ENCODE assay signal across 8 cellular contexts in genomic region chr19:3061214-3062161, GRCh38. TPM values are rescaled to one million over a fixed set of nuclear protein-coding genes. Genes with fewer than 3 reads are reported as not detected.
DNase-seq lines count a peak whose midpoint lies in the region; ATAC-seq lines count a peak whose summit lies in the region.

No MANE protein-coding gene starts in this region.

- H3K9ac ChIP-seq in HUES64 (ENCODE audit: low read depth, low read length) (peak overlapping the region; percentile 40; the same call in 1 of the 2 replicates), muscle layer of colon (ENCODE audit: low read length) (peak overlapping the region; percentile 68)

- no peaks in the 10 kb centered on the region for H3K9me3 ChIP-seq in CD8-positive, alpha-beta memory T cell (ENCODE audit: low read length)
- no peaks in the 10 kb centered on the region for H3K9me3 ChIP-seq in HUES64 (ENCODE audit: insufficient read depth, low read depth, low read length)
- no peaks in the 10 kb centered on the region for H3K9me3 ChIP-seq in muscle layer of colon (ENCODE audit: low read length)

- peak; percentile 64 to 91 (median 84) for DNase-seq in CD8-positive, alpha-beta memory T cell
- peak; percentile 82 for DNase-seq in activated CD8-positive, alpha-beta memory T cell treated with anti-CD3 and anti-CD28 coated beads, Interleukin-2, amount 10 ng/mL, durations not matched to agents 7 days and 5 days
- DNase-seq in epidermal melanocyte (ENCODE audit: insufficient read length, low spot score) (peak; percentile 60), amniotic stem cell (lab: John Stamatoyannopoulos, UW) (no peak)
- DNase-seq in stimulated activated naive CD4-positive, alpha-beta T cell treated with Interleukin-2 at 50 U/mL for 16 hours (lab: John Stamatoyannopoulos, UW): peak; percentile 43

- CTCF ChIA-PET in CD8-positive, alpha-beta memory T cell (lab: Charles Lee): interaction anchor here (0.9 to 2.4 kb wide), 9 partner anchors 9 to 111 kb away, joined by 3 to 17 read pairs (median 5); no protein-coding TSS in a partner anchor
- CTCF ChIA-PET in activated CD8-positive, alpha-beta memory T cell treated with anti-CD3 and anti-CD28 coated beads, Interleukin-2, amount 10 ng/mL, durations not matched to agents 7 days and 5 days (lab: Charles Lee): interaction anchor here (0.6 to 2.2 kb wide), 9 partner anchors 26 to 161 kb away, joined by 3 to 8 read pairs (median 5); partner anchors contain the start of gene ZNF57

- peak overlapping the region; percentile 79 for H3K27ac ChIP-seq in CD8-positive, alpha-beta memory T cell (ENCODE audit: low read depth, low read length)
- H3K27ac ChIP-seq in HUES64 (ENCODE audit: low read depth, low read length) (no peak overlapping the region; the same call in 1 of the 2 replicates), muscle layer of colon (ENCODE audit: low read depth, low read length) (peak overlapping the region; percentile 95)

- H3K27ac Mint-ChIP-seq in CD8-positive, alpha-beta memory T cell: peak overlapping the region; percentile 19 to 94 (median 89)
- H3K27ac Mint-ChIP-seq in activated CD8-positive, alpha-beta memory T cell treated with anti-CD3 and anti-CD28 coated beads, Interleukin-2, amount 10 ng/mL, durations not matched to agents 7 days and 5 days: peak overlapping the region; percentile 84

- POLR2A ChIA-PET in CD8-positive, alpha-beta memory T cell (lab: Charles Lee): interaction anchor here (0.8 to 7.1 kb wide), 9 partner anchors 9 to 112 kb away, joined by 3 to 86 read pairs (median 5); partner anchors contain the start of gene GNA11

- no peaks in the 10 kb centered on the region for H3K27me3 Mint-ChIP-seq in CD8-positive, alpha-beta memory T cell
- H3K27me3 Mint-ChIP-seq in activated CD8-positive, alpha-beta memory T cell treated with anti-CD3 and anti-CD28 coated beads, Interleukin-2, amount 10 ng/mL, durations not matched to agents 7 days and 5 days: no peaks in the 10 kb centered on the region

- peak overlapping the region; percentile 97 for H3K4me3 ChIP-seq in CD8-positive, alpha-beta memory T cell (ENCODE audit: low read length)
- H3K4me3 ChIP-seq in HUES64 (ENCODE audit: low read length): peak overlapping the region; percentile 68
- H3K4me3 ChIP-seq in muscle layer of colon (ENCODE audit: low read depth in 1 of 2, low read length in 2 of 2): peak overlapping the region; percentile 79 to 92

- peaks cover 0 to 2% (median 0%) of the 10 kb centered on the region in 5 donors for H3K9me3 Mint-ChIP-seq in CD8-positive, alpha-beta memory T cell
- no peaks in the 10 kb centered on the region for H3K9me3 Mint-ChIP-seq in activated CD8-positive, alpha-beta memory T cell treated with anti-CD3 and anti-CD28 coated beads, Interleukin-2, amount 10 ng/mL, durations not matched to agents 7 days and 5 days (ENCODE audit: low read depth)

- no peaks in the 10 kb centered on the region for H3K27me3 ChIP-seq in CD8-positive, alpha-beta memory T cell (ENCODE audit: insufficient read depth, low read length, poor library complexity, severe bottlenecking)
- H3K27me3 ChIP-seq in HUES64 (ENCODE audit: insufficient read depth, low read length) (peaks cover 7% of the 10 kb centered on the region), muscle layer of colon (ENCODE audit: control insufficient read depth in 1 of 2, insufficient read depth in 2 of 2, low read length in 2 of 2) (no peaks in the 10 kb centered on the region)

- H3K36me3 Mint-ChIP-seq in CD8-positive, alpha-beta memory T cell: peaks cover 0 to 42% (median 9%) of the 10 kb centered on the region in 3 donors
- H3K36me3 Mint-ChIP-seq in activated CD8-positive, alpha-beta memory T cell treated with anti-CD3 and anti-CD28 coated beads, Interleukin-2, amount 10 ng/mL, durations not matched to agents 7 days and 5 days: peaks cover 27% of the 10 kb centered on the region

- WGBS in HUES64: 3% methylated on average over 67 of the region's 85 CpGs

- H3K36me3 ChIP-seq in CD8-positive, alpha-beta memory T cell (ENCODE audit: insufficient read depth, low read length): peaks cover 41% of the 10 kb centered on the region
- peaks cover 22% of the 10 kb centered on the region; the same call in 1 of the 2 replicates for H3K36me3 ChIP-seq in HUES64 (ENCODE audit: insufficient read depth, low read length)
- H3K36me3 ChIP-seq in muscle layer of colon (ENCODE audit: insufficient read depth, low read length): peaks cover 36% of the 10 kb centered on the region

- H3K4me1 Mint-ChIP-seq in CD8-positive, alpha-beta memory T cell: peaks cover 32 to 48% (median 40%) of the 10 kb centered on the region in 3 donors
- H3K4me1 Mint-ChIP-seq in activated CD8-positive, alpha-beta memory T cell treated with anti-CD3 and anti-CD28 coated beads, Interleukin-2, amount 10 ng/mL, durations not matched to agents 7 days and 5 days: peaks cover 37% of the 10 kb centered on the region

- peak; percentile 78 for ATAC-seq in activated CD8-positive, alpha-beta memory T cell treated with anti-CD3 and anti-CD28 coated beads, Interleukin-2, amount 10 ng/mL, durations not matched to agents 7 days and 5 days
- ATAC-seq in GM21360 (IDR thresholded peaks at IDR 0.05; ENCODE audit: unreplicated experiment): no peak

- H3K4me3 Mint-ChIP-seq in CD8-positive, alpha-beta memory T cell: peak overlapping the region; percentile 88 to 94 (median 92)
- H3K4me3 Mint-ChIP-seq in activated CD8-positive, alpha-beta memory T cell treated with anti-CD3 and anti-CD28 coated beads, Interleukin-2, amount 10 ng/mL, durations not matched to agents 7 days and 5 days: peak overlapping the region; percentile 78

- peaks cover 58% of the 10 kb centered on the region for H3K4me1 ChIP-seq in CD8-positive, alpha-beta memory T cell (ENCODE audit: insufficient read depth, low read length)
- peaks cover 17% of the 10 kb centered on the region for H3K4me1 ChIP-seq in HUES64 (ENCODE audit: insufficient read depth, low read length)
- peaks cover 45% of the 10 kb centered on the region for H3K4me1 ChIP-seq in muscle layer of colon (ENCODE audit: insufficient read depth, low read length)

RNA-seq across cellular contexts. Expression of gene TLE5, which starts 0.8 kb away (rescaled TPM):
- 100 to 1,000 TPM; 335 to 352 TPM for total RNA-seq in CD8-positive, alpha-beta memory T cell
- 753 TPM for polyA plus RNA-seq in CD8-positive, alpha-beta memory T cell
- polyA plus RNA-seq in HUES64 (2013, experiment 1 of 2): 95.1 TPM
- polyA plus RNA-seq in HUES64 (2013, experiment 2 of 2): 123 TPM
- total RNA-seq in activated CD8-positive, alpha-beta memory T cell treated with anti-CD3 and anti-CD28 coated beads, Interleukin-2, amount 10 ng/mL, durations not matched to agents 7 days and 5 days: 100 to 1,000 TPM; 508 to 583 TPM

RNA-seq across cellular contexts. Expression of gene TLE2, which starts 32.4 kb away (rescaled TPM):
- 1 to 10 TPM; 3.8 to 5.3 TPM for total RNA-seq in CD8-positive, alpha-beta memory T cell
- 5.0 TPM for polyA plus RNA-seq in CD8-positive, alpha-beta memory T cell
- 1.8 TPM for polyA plus RNA-seq in HUES64 (2013, experiment 1 of 2)
- 2.2 TPM for polyA plus RNA-seq in HUES64 (2013, experiment 2 of 2)
- 1 to 10 TPM in 1 of 2 experiments, under 1 TPM in 1; 0.47 to 1.0 TPM for total RNA-seq in activated CD8-positive, alpha-beta memory T cell treated with anti-CD3 and anti-CD28 coated beads, Interleukin-2, amount 10 ng/mL, durations not matched to agents 7 days and 5 days

RNA-seq across cellular contexts. Expression of gene GNA11, which starts 32.7 kb away (rescaled TPM):
- total RNA-seq in CD8-positive, alpha-beta memory T cell: 1 to 10 TPM; 5.8 TPM
- 0.10 TPM for polyA plus RNA-seq in CD8-positive, alpha-beta memory T cell
- polyA plus RNA-seq in HUES64 (2013, experiment 1 of 2): 12.7 TPM
- 12.2 TPM for polyA plus RNA-seq in HUES64 (2013, experiment 2 of 2)
- 1 to 10 TPM in 1 of 2 experiments, under 1 TPM in 1; 0.50 to 1.2 TPM for total RNA-seq in activated CD8-positive, alpha-beta memory T cell treated with anti-CD3 and anti-CD28 coated beads, Interleukin-2, amount 10 ng/mL, durations not matched to agents 7 days and 5 days
